Comparison of ENCODE assay signal across 8 cellular contexts in the genomic region with DNA sequence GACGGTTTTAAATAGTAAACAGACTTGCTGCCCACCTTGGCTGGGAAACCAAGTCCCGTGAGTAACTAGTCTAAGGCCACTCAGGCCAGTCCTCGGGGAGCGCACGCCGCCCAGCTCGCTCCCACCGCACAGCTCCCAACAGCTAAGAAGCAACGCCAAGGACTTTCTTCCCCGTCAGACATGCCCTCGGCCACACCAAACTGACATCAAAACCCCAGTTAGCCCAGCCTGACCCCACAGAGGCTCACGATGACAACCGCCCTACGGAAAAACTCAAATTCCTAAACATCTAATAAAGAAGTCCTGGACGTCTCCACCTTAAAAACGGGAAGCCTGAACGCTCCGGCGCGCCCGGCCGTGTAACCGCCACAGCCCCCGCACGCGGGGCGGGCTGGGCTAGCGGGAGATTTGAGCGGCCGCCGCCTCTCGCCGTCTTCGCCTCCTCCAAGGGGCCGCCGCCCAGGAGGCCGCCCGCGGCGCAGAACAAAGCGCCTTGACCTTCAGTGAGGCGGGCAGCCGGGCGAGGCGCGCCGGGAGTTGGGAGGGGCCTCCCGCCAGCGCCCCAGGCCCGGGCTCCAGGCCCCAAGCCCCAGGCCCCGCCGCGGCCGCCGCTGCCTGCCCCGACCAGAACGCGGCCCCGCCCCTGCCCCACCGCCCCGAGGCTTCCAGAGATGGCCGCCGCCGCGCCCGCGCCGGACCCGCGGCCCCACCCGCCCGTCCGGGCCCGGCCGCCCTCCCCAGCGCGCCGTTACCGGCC. TPM values are rescaled to one million over a fixed set of nuclear protein-coding genes. Genes with fewer than 3 reads are reported as not detected.
DNase-seq lines count a peak whose midpoint lies in the region; ATAC-seq and TF ChIP-seq lines count a peak whose summit lies in the region.

No MANE protein-coding gene starts in this region.

- peaks cover 26% of the 10 kb centered on the region for H3K4me1 ChIP-seq in CD8-positive, alpha-beta T cell (ENCODE audit: insufficient read depth, low read length)
- peaks cover 57% of the 10 kb centered on the region for H3K4me1 ChIP-seq in mononuclear cell (ENCODE audit: insufficient read depth, low read length)

- H3K9me3 ChIP-seq in CD8-positive, alpha-beta T cell (ENCODE audit: low read length): no peaks in the 10 kb centered on the region
- H3K9me3 ChIP-seq in mononuclear cell (ENCODE audit: low read depth, low read length): no peaks in the 10 kb centered on the region

- CTCF ChIA-PET in CD8-positive, alpha-beta T cell (lab: Charles Lee): interaction anchor here (1.0 to 1.2 kb wide), 3 partner anchors 9 to 30 kb away, joined by 3 to 5 read pairs (median 5); no protein-coding TSS in a partner anchor
- CTCF ChIA-PET in T-cell (lab: Charles Lee): interaction anchor here in 1 of 2 donors (0.6 to 2.6 kb wide), 8 partner anchors 13 to 99 kb away, joined by 3 to 13 read pairs (median 5); a partner anchor contains a TSS

- peak overlapping the region; percentile 98 for H3K27ac Mint-ChIP-seq in CD8-positive, alpha-beta T cell
- peak overlapping the region; percentile 97 to 98 for H3K27ac Mint-ChIP-seq in T-cell
- H3K27ac Mint-ChIP-seq in endothelial cell (ENCODE audit: unreplicated experiment): peak overlapping the region; percentile 97
- H3K27ac Mint-ChIP-seq in type B pancreatic cell: peak overlapping the region; percentile 100

- POLR2A ChIA-PET in CD8-positive, alpha-beta T cell (lab: Charles Lee): interaction anchor here (0.7 to 6.9 kb wide), 9 partner anchors 10 to 66 kb away, joined by 3 to 132 read pairs (median 4); a partner anchor contains a TSS
- POLR2A ChIA-PET in T-cell (lab: Charles Lee): interaction anchor here (1.0 to 1.3 kb wide), 2 partner anchors 23 kb away, joined by 4 to 16 read pairs; no protein-coding TSS in a partner anchor

- peak; percentile 1 for ATAC-seq in CD8-positive, alpha-beta T cell
- ATAC-seq in GM19328 (IDR thresholded peaks at IDR 0.05; ENCODE audit: unreplicated experiment) (peak; percentile 40), HG03342 (IDR thresholded peaks at IDR 0.05; ENCODE audit: unreplicated experiment) (peak; percentile 45), T-cell (replicated peaks in 1 of 4) (peak; percentile 41 to 49 (median 47))

- peak overlapping the region; percentile 97 for H3K4me3 Mint-ChIP-seq in CD8-positive, alpha-beta T cell
- H3K4me3 Mint-ChIP-seq in T-cell: peak overlapping the region; percentile 85 to 99 (median 98)
- H3K4me3 Mint-ChIP-seq in endothelial cell (ENCODE audit: unreplicated experiment): peak overlapping the region; percentile 100
- H3K4me3 Mint-ChIP-seq in type B pancreatic cell: peak overlapping the region; percentile 99

- intact Hi-C loops in CD8-positive, alpha-beta T cell (cut with DNase I, micrococcal nuclease): loop anchor here (1.0 to 2.0 kb wide), 4 partner anchors 15 to 66 kb away; a partner anchor contains a TSS

- DNase-seq in CD8-positive, alpha-beta T cell: peak in 1 of 7 experiments; percentile 20
- DNase-seq in T-cell (peak in 4 of 34 experiments; percentile 8 to 43 (median 20)), endothelial cell (ENCODE audit: low spot score) (no peak), type B pancreatic cell (ENCODE audit: extremely low spot score, unreplicated experiment) (no peak), NCI-H510A (lab: John Stamatoyannopoulos, UW) (no peak)

- H3K27me3 ChIP-seq in CD8-positive, alpha-beta T cell (ENCODE audit: insufficient read depth, low read length): no peaks in the 10 kb centered on the region
- no peaks in the 10 kb centered on the region for H3K27me3 ChIP-seq in mononuclear cell (ENCODE audit: insufficient read depth, low read length)

- H3K27ac ChIP-seq in CD8-positive, alpha-beta T cell (ENCODE audit: low read depth, low read length): peak overlapping the region; percentile 74

- peaks cover 34% of the 10 kb centered on the region for H3K4me1 Mint-ChIP-seq in CD8-positive, alpha-beta T cell (ENCODE audit: low read depth)
- H3K4me1 Mint-ChIP-seq in T-cell: peaks cover 30 to 41% (median 39%) of the 10 kb centered on the region in 3 donors
- peaks cover 41% of the 10 kb centered on the region for H3K4me1 Mint-ChIP-seq in endothelial cell (ENCODE audit: unreplicated experiment)
- peaks cover 27% of the 10 kb centered on the region for H3K4me1 Mint-ChIP-seq in type B pancreatic cell (ENCODE audit: unreplicated experiment)

- peaks cover 27% of the 10 kb centered on the region for H3K36me3 Mint-ChIP-seq in CD8-positive, alpha-beta T cell
- peaks cover 3% of the 10 kb centered on the region for H3K36me3 Mint-ChIP-seq in T-cell
- H3K36me3 Mint-ChIP-seq in endothelial cell (ENCODE audit: low read depth, unreplicated experiment): peaks cover 7% of the 10 kb centered on the region
- H3K36me3 Mint-ChIP-seq in type B pancreatic cell: peaks cover 10% of the 10 kb centered on the region

- no peaks in the 10 kb centered on the region for H3K36me3 ChIP-seq in CD8-positive, alpha-beta T cell (ENCODE audit: insufficient read depth, low read length)

- H3K4me3 ChIP-seq in CD8-positive, alpha-beta T cell (ENCODE audit: low read depth, low read length): peak overlapping the region; percentile 85
- H3K4me3 ChIP-seq in mononuclear cell (ENCODE audit: low read length): peak overlapping the region; percentile 58

- no peak for TF ChIP-seq CTCF in CD8-positive, alpha-beta T cell (IDR thresholded peaks at IDR 0.05)
- TF ChIP-seq CTCF in endothelial cell (IDR thresholded peaks at IDR 0.05; ENCODE audit: unreplicated experiment) (no peak), type B pancreatic cell (conservative IDR thresholded peaks at IDR 0.05) (no peak)

- no peaks in the 10 kb centered on the region for H3K27me3 Mint-ChIP-seq in CD8-positive, alpha-beta T cell (ENCODE audit: low read depth)
- H3K27me3 Mint-ChIP-seq in T-cell (no peaks in the 10 kb centered on the region), endothelial cell (ENCODE audit: unreplicated experiment) (peaks cover 6% of the 10 kb centered on the region), type B pancreatic cell (no peaks in the 10 kb centered on the region)

- no peaks in the 10 kb centered on the region for H3K9me3 Mint-ChIP-seq in CD8-positive, alpha-beta T cell
- no peaks in the 10 kb centered on the region for H3K9me3 Mint-ChIP-seq in T-cell
- H3K9me3 Mint-ChIP-seq in endothelial cell (ENCODE audit: unreplicated experiment): no peaks in the 10 kb centered on the region
- H3K9me3 Mint-ChIP-seq in type B pancreatic cell: no peaks in the 10 kb centered on the region

RNA-seq across cellular contexts. Expression of a gene that starts 0.5 kb away (rescaled TPM):
- total RNA-seq in CD8-positive, alpha-beta T cell: 100 to 1,000 TPM; 276 to 290 TPM
- total RNA-seq in T-cell: 100 to 1,000 TPM; 253 to 388 (median 299) TPM
- 148 TPM for total RNA-seq in endothelial cell (ENCODE audit: unreplicated experiment)
- total RNA-seq in mononuclear cell: 272 TPM
- total RNA-seq in type B pancreatic cell (ENCODE audit: low replicate concordance): 137 and 172 TPM in 2 replicates
